1 cellular context compared by ENCODE assay signal in genomic region chr21:35614412-35614901, GRCh38.
TF ChIP-seq lines count a peak whose summit lies in the region.

No MANE protein-coding gene starts in this region.

TF ChIP-seq in K562, 482 proteins besides CTCF, POLR2A, EP300 and RAD21 (continued from another document and continues in another):
- TF ChIP-seq ATF1 (CRISPR knock-in tag; IDR thresholded peaks at IDR 0.05) (no peak), ATF1 (tag; IDR thresholded peaks at IDR 0.05) (peak; percentile 51; the same call in 1 of the 2 replicates), PHF20 (IDR thresholded peaks at IDR 0.05; ENCODE audit: partially characterized antibody) (no peak), HES1 (IDR thresholded peaks at IDR 0.05; ENCODE audit: low read depth) (peak; percentile 23; the same call in 1 of the 2 replicates), ESRRB (CRISPR knock-in tag; IDR thresholded peaks at IDR 0.05; ENCODE audit: borderline replicate concordance) (no peak), ZFP91 (CRISPR knock-in tag; IDR thresholded peaks at IDR 0.05) (no peak), MEIS2 (IDR thresholded peaks at IDR 0.05; ENCODE audit: partially characterized antibody) (no peak), AFF4 (CRISPR knock-in tag; IDR thresholded peaks at IDR 0.05) (no peak), ZNF184 (CRISPR knock-in tag; IDR thresholded peaks at IDR 0.05) (no peak), ZC3H11A (IDR thresholded peaks at IDR 0.05; ENCODE audit: low read depth, low read length) (no peak), FOXK2 (conservative IDR thresholded peaks at IDR 0.05 in 1 of 2, IDR thresholded peaks at IDR 0.05 in 1 of 2; ENCODE audit: low read depth in 2 of 2) (0 out of 4 replicates have a peak, but pooled peaks of 1 of the 2 experiments have one; percentile 35), ZNF24 (IDR thresholded peaks at IDR 0.05) (no peak), ESRRA (IDR thresholded peaks at IDR 0.05; ENCODE audit: borderline replicate concordance, low read depth) (peak; percentile 43; the same call in 1 of the 2 replicates), ZNF143 (CRISPR knock-in tag; IDR thresholded peaks at IDR 0.05) (no peak), STAT5B (CRISPR knock-in tag; IDR thresholded peaks at IDR 0.05) (no peak), ZNF57 (CRISPR knock-in tag; IDR thresholded peaks at IDR 0.05) (no peak), XRCC3 (IDR thresholded peaks at IDR 0.05) (no peak), DPF2 (IDR thresholded peaks at IDR 0.05) (peak; percentile 72), YY1 (IDR thresholded peaks at IDR 0.05; ENCODE audit: borderline replicate concordance in 1 of 3, control insufficient read depth in 1 of 3, extremely low read depth in 1 of 3, insufficient read depth in 3 of 3, insufficient read length in 1 of 3, insufficient replicate concordance in 2 of 3, low read depth in 1 of 3, low read length in 2 of 3) (no peak), PML (IDR thresholded peaks at IDR 0.05; ENCODE audit: low read length) (no peak), TBL1XR1 (IDR thresholded peaks at IDR 0.05; ENCODE audit: low read length in 2 of 2) (peak in 1 of 2 experiments; percentile 61; a peak in 1 of 4 replicates), ETV5 (CRISPR knock-in tag; IDR thresholded peaks at IDR 0.05; ENCODE audit: low read depth) (no peak), ZBTB7A (IDR thresholded peaks at IDR 0.05; ENCODE audit: borderline replicate concordance, control insufficient read depth, low read depth, low read length) (no peak), JUNB (CRISPR knock-in tag; conservative IDR thresholded peaks at IDR 0.05) (no peak), CTBP1 (IDR thresholded peaks at IDR 0.05; ENCODE audit: borderline replicate concordance) (peak; percentile 85), GTF3C2 (IDR thresholded peaks at IDR 0.05; ENCODE audit: borderline replicate concordance, extremely low read depth, insufficient read length) (no peak), PTTG1 (tag; IDR thresholded peaks at IDR 0.05; ENCODE audit: low read depth) (no peak), NCOA2 (IDR thresholded peaks at IDR 0.05; ENCODE audit: partially characterized antibody in 2 of 2) (no peak), SMARCE1 (IDR thresholded peaks at IDR 0.05) (0 out of 2 replicates have a peak, but pooled peaks have one; percentile 26), FOSL1 (tag; conservative IDR thresholded peaks at IDR 0.05) (peak; percentile 94), PCBP1 (IDR thresholded peaks at IDR 0.05; ENCODE audit: low read depth, low read length, poor library complexity, severe bottlenecking) (no peak), MIER1 (IDR thresholded peaks at IDR 0.05; ENCODE audit: low read depth) (no peak), SMARCB1 (IDR thresholded peaks at IDR 0.05; ENCODE audit: insufficient read length, low read depth) (no peak), NCOA1 (IDR thresholded peaks at IDR 0.05; ENCODE audit: low read depth) (no peak), CAMTA2 (CRISPR knock-in tag; conservative IDR thresholded peaks at IDR 0.05) (no peak), VEZF1 (CRISPR knock-in tag; IDR thresholded peaks at IDR 0.05) (peak; percentile 52; the same call in 1 of the 2 replicates), ZNF134 (CRISPR knock-in tag; conservative IDR thresholded peaks at IDR 0.05) (no peak), ZEB2 (IDR thresholded peaks at IDR 0.05) (peak; percentile 80; the same call in 1 of the 2 replicates), RFX5 (IDR thresholded peaks at IDR 0.05; ENCODE audit: low read depth, low read length) (no peak), MYBL2 (IDR thresholded peaks at IDR 0.05; ENCODE audit: low read depth) (no peak), MYBL2 (CRISPR knock-in tag; IDR thresholded peaks at IDR 0.05; ENCODE audit: borderline replicate concordance) (no peak), E2F3 (CRISPR knock-in tag; IDR thresholded peaks at IDR 0.05) (no peak), SOX6 (IDR thresholded peaks at IDR 0.05) (peak; percentile 91), GTF2F1 (IDR thresholded peaks at IDR 0.05; ENCODE audit: low read depth, low read length) (no peak), LEF1 (IDR thresholded peaks at IDR 0.05) (no peak), THRA (IDR thresholded peaks at IDR 0.05) (no peak), MEF2D (tag; conservative IDR thresholded peaks at IDR 0.05; ENCODE audit: low read depth) (0 out of 2 replicates have a peak, but pooled peaks have one; percentile 13), HNRNPH1 (optimal IDR thresholded peaks at IDR 0.05; ENCODE audit: low read depth, low read length) (no peak), NFRKB (IDR thresholded peaks at IDR 0.05; ENCODE audit: low read depth) (no peak), COPS2 (conservative IDR thresholded peaks at IDR 0.05) (no peak), ZNF239 (CRISPR knock-in tag; IDR thresholded peaks at IDR 0.05) (no peak), HSF4 (CRISPR knock-in tag; IDR thresholded peaks at IDR 0.05; ENCODE audit: borderline replicate concordance) (no peak), SP1 (CRISPR knock-in tag; IDR thresholded peaks at IDR 0.05) (no peak), TSC22D4 (tag; IDR thresholded peaks at IDR 0.05) (no peak), ZSCAN32 (CRISPR knock-in tag; IDR thresholded peaks at IDR 0.05) (no peak), ZC3H8 (IDR thresholded peaks at IDR 0.05) (no peak), PKNOX1 (IDR thresholded peaks at IDR 0.05) (peak; percentile 50), IFI16 (CRISPR knock-in tag; IDR thresholded peaks at IDR 0.05) (no peak), POLR2H (tag; IDR thresholded peaks at IDR 0.05; ENCODE audit: low read depth) (no peak), ZNF639 (CRISPR knock-in tag; conservative IDR thresholded peaks at IDR 0.05 in 1 of 2, IDR thresholded peaks at IDR 0.05 in 1 of 2) (no peak), NCOR1 (IDR thresholded peaks at IDR 0.05) (no peak)
- TF ChIP-seq, protein P1, sequence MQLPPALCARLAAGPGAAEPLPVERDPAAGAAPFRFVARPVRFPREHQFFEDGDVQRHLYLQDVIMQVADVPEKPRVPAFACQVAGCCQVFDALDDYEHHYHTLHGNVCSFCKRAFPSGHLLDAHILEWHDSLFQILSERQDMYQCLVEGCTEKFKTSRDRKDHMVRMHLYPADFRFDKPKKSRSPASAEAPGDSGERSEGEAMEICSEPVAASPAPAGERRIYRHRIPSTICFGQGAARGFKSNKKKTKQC (CRISPR knock-in tag; IDR thresholded peaks at IDR 0.05) = no peak
- TF ChIP-seq, protein P2, sequence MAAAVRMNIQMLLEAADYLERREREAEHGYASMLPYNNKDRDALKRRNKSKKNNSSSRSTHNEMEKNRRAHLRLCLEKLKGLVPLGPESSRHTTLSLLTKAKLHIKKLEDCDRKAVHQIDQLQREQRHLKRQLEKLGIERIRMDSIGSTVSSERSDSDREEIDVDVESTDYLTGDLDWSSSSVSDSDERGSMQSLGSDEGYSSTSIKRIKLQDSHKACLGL (CRISPR knock-in tag; IDR thresholded peaks at IDR 0.05; ENCODE audit: borderline replicate concordance, poor library complexity, severe bottlenecking) = no peak
